ENCODE assay signal across 9 cellular contexts in genomic region chr18:10032331-10032979, GRCh38.
A peak's percentile ranks its signal among the peaks of the same experiment; 100 is the strongest.
DNase-seq lines count a peak whose midpoint lies in the region; ATAC-seq and TF ChIP-seq lines count a peak whose summit lies in the region.
"Had no signal": no experiment of that assay in that cellular context is flagged by ENCODE, and none has a peak within 500 bp of the region (broad histone marks: within the 10 kb centered on the region; RNA-seq: fewer than 3 reads in every experiment).

No MANE protein-coding gene starts in this region.

- H3K9me3 Mint-ChIP-seq in activated CD4-positive, alpha-beta memory T cell treated with anti-CD3 and anti-CD28 coated beads for 36 hours, result no peaks in the 10 kb centered on the region

- no peaks in the 10 kb centered on the region for H3K4me1 Mint-ChIP-seq in activated CD4-positive, alpha-beta memory T cell treated with anti-CD3 and anti-CD28 coated beads for 36 hours (ENCODE audit: low read depth)

- peaks cover 15% of the 10 kb centered on the region for H3K27me3 Mint-ChIP-seq in activated CD4-positive, alpha-beta memory T cell treated with anti-CD3 and anti-CD28 coated beads for 36 hours

- no peaks in the 10 kb centered on the region for H3K36me3 Mint-ChIP-seq in activated CD4-positive, alpha-beta memory T cell treated with anti-CD3 and anti-CD28 coated beads for 36 hours

- H3K4me1 ChIP-seq in A673 (ENCODE audit: insufficient read depth, low read length, poor library complexity, severe bottlenecking), result peaks cover 11% of the 10 kb centered on the region
- no peaks in the 10 kb centered on the region for H3K4me1 ChIP-seq in Peyer's patch

- no peak overlapping the region for H3K4me3 Mint-ChIP-seq in activated CD4-positive, alpha-beta memory T cell treated with anti-CD3 and anti-CD28 coated beads for 36 hours

- H3K4me3 ChIP-seq in A673 (ENCODE audit: low read depth, low read length, poor library complexity, severe bottlenecking) (no peak overlapping the region), Peyer's patch (peak overlapping the region in 3 of 4 donors; percentile 13 to 41 (median 26)), fibroblast of pulmonary artery (replicated peaks; ENCODE audit: low read depth, low read length) (no peak overlapping the region)

- TF ChIP-seq POLR2A in Peyer's patch (IDR thresholded peaks at IDR 0.05), result no peak

- peak; percentile 36 for TF ChIP-seq CTCF in A673 (conservative IDR thresholded peaks at IDR 0.05; ENCODE audit: low read depth, low read length)
- peak in 3 of 6 experiments; percentile 11 to 25 (median 15) for TF ChIP-seq CTCF in Peyer's patch (IDR thresholded peaks at IDR 0.05)
- TF ChIP-seq CTCF in fibroblast of pulmonary artery (IDR thresholded peaks at IDR 0.05; ENCODE audit: low read length, missing control alignments), result peak; percentile 5
- TF ChIP-seq CTCF in omental fat pad (IDR thresholded peaks at IDR 0.05), result no peak

- ATAC-seq in omental fat pad (ENCODE audit: low FRiP score), result peak; percentile 53
- ATAC-seq: Panc1 had no signal

- H3K27ac Mint-ChIP-seq in activated CD4-positive, alpha-beta memory T cell treated with anti-CD3 and anti-CD28 coated beads for 36 hours, result no peak overlapping the region

- BruUV-seq in A673 (replicated peaks; lab: Mats Ljungman, UMichigan), result no TSS peak

- H3K9me3 ChIP-seq in A673 (ENCODE audit: low read depth, low read length, poor library complexity, severe bottlenecking), result no peaks in the 10 kb centered on the region
- no peaks in the 10 kb centered on the region for H3K9me3 ChIP-seq in Peyer's patch

- no peaks in the 10 kb centered on the region for H3K36me3 ChIP-seq in A673 (ENCODE audit: insufficient read depth, low read length, poor library complexity, severe bottlenecking)
- no peaks in the 10 kb centered on the region for H3K36me3 ChIP-seq in Peyer's patch

- DNase-seq in A673 (ENCODE audit: low spot score) (no peak), Peyer's patch (peak in 1 of 3 donors; percentile 22), fibroblast of pulmonary artery (ENCODE audit: low read depth) (no peak), omental fat pad (ENCODE audit: low spot score) (no peak), kidney glomerular epithelial cell (lab: John Stamatoyannopoulos, UW) (no peak), GM19240 (ENCODE audit: insufficient read length, low spot score) (no peak), NCI-H82 treated with DMSO at 0.1 percent for 48 hours (lab: John Stamatoyannopoulos, UW; ENCODE audit: unreplicated experiment) (no peak)
- no peak for DNase-seq in activated CD4-positive, alpha-beta memory T cell treated with anti-CD3 and anti-CD28 coated beads for 36 hours

- intact Hi-C loops in A673 (cut with micrococcal nuclease; ENCODE audit: unreplicated experiment), result no loop called here
- intact Hi-C loops in activated CD4-positive, alpha-beta memory T cell treated with anti-CD3 and anti-CD28 coated beads for 36 hours (cut with micrococcal nuclease), result no loop called here

- no peak overlapping the region for H3K27ac ChIP-seq in A673 (ENCODE audit: low read depth, low read length, poor library complexity, severe bottlenecking)
- peak overlapping the region in 1 of 4 donors; percentile 17 for H3K27ac ChIP-seq in Peyer's patch

- no peaks in the 10 kb centered on the region for H3K27me3 ChIP-seq in A673 (replicated peaks; ENCODE audit: insufficient read depth, low read depth, low read length, poor library complexity)
- H3K27me3 ChIP-seq in Peyer's patch, result no peaks in the 10 kb centered on the region

- POLR2A ChIA-PET in A673 (lab: Charles Lee; ENCODE audit: low non-redundant PET), result no interaction called here
- POLR2A ChIA-PET in activated CD4-positive, alpha-beta memory T cell treated with anti-CD3 and anti-CD28 coated beads for 36 hours (lab: Charles Lee), result no interaction called here

- CTCF ChIA-PET in A673 (lab: Charles Lee), result no interaction called here
- CTCF ChIA-PET in activated CD4-positive, alpha-beta memory T cell treated with anti-CD3 and anti-CD28 coated beads for 36 hours (lab: Charles Lee), result no interaction called here

Comparison
In these comparisons a context has a peak if more than half of its experiments do, and no peak if none do; other contexts are left out.
1. H3K4me3 ChIP-seq: peak in Peyer's patch (3 of 4); none in A673 (single experiment) and fibroblast of pulmonary artery (single experiment).
2. CTCF ChIP-seq: peak in A673 (single experiment) and fibroblast of pulmonary artery (single experiment); none in omental fat pad (0 of 3).